35 cellular contexts compared by ENCODE assay signal in the genomic region with DNA sequence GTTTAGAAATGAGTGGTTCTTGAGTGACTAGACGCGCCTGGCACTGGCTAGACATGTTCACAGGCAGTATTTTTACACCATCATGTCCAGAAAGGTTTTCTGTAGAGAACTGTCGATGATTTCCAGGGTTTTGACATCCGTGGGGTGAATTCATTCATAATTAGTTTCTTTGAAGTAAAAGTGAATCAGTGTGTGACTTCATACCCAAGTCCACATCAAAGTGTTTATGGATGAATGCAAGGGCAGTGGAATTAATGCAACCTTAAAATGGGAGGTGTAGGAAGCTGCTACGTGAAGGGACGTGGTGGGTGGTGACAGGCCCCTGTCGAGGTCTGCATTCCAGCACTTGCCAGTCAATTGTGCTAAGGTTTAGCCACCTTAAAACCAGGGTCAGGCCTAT.
"Had no signal": no experiment of that assay in that cellular context is flagged by ENCODE, and none has a peak within 500 bp of the region (broad histone marks: within the 10 kb centered on the region; RNA-seq: fewer than 3 reads in every experiment).

No MANE protein-coding gene starts in this region.

- H3K27ac ChIP-seq: PC-9, RWPE1, VCaP had no signal

- H3K27me3 Mint-ChIP-seq: activated B cell treated with CpG ODN at 0.5 μM for 24 hours; activated CD4-positive, alpha-beta memory T cell treated with anti-CD3 and anti-CD28 coated beads for 36 hours; brain; central memory CD8-positive, alpha-beta T cell had no signal

- H3K4me3 ChIP-seq: MG63, PC-9 had no signal

- H3K4me2 ChIP-seq: PC-9 had no signal

- H3K36me3 ChIP-seq: MG63 had no signal

- H3K27me3 ChIP-seq: MG63 had no signal

- H3K9me3 ChIP-seq: MG63 had no signal

- DNase-seq: activated B cell treated with CpG ODN at 0.5 μM for 24 hours; activated CD4-positive, alpha-beta memory T cell treated with anti-CD3 and anti-CD28 coated beads for 36 hours; activated CD4-positive, alpha-beta T cell treated with anti-CD3 and anti-CD28 coated beads for 4 hours; activated CD4-positive, alpha-beta T cell treated with anti-CD3 and anti-CD28 coated beads, Interleukin-2, amount 50 U/mL, for 1 hour; activated CD4-positive, CD25-positive, alpha-beta regulatory T cell treated with anti-CD3 and anti-CD28 coated beads, Interleukin-2, amount 50 U/mL, for 72 hours; activated CD8-positive, alpha-beta memory T cell treated with anti-CD3 and anti-CD28 coated beads, Interleukin-2, amount 50 U/mL, for 4 hours; activated effector memory CD4-positive, alpha-beta T cell treated with Interleukin-2 at 50 U/mL for 16 hours; activated naive CD4-positive, alpha-beta T cell treated with anti-CD3 and anti-CD28 coated beads, Interleukin-2, amount 50 U/mL, for 16 hours; activated naive CD8-positive, alpha-beta T cell treated with anti-CD3 and anti-CD28 coated beads, Interleukin-2, amount 10 ng/mL, durations not matched to agents 7 days and 5 days; activated T-cell treated with anti-CD3 and anti-CD28 coated beads for 4 hours; activated T-cell treated with anti-CD3 and anti-CD28 coated beads, Interleukin-2, amount 50 U/mL, for 48 hours; amygdala; Kasumi-1; KG1; MG63; NCI-H1048; NCI-H1105 treated with DMSO at 0.1 percent for 48 hours; NCI-H1436; NCI-H1694; NCI-H1930; NCI-H345; NCI-H526; NCI-H748 treated with DMSO at 0.1 percent for 48 hours; NK-92 treated with Interleukin-12 subunit alpha and Interleukin-12 subunit beta, amount 100 ng/mL, for 24 hours; PC-9; SIG-M5; T-helper 1 cell; T-helper 2 cell; T-helper 9 cell had no signal

- H3K4me1 Mint-ChIP-seq: activated naive CD8-positive, alpha-beta T cell treated with anti-CD3 and anti-CD28 coated beads, Interleukin-2, amount 10 ng/mL, durations not matched to agents 7 days and 5 days; central memory CD8-positive, alpha-beta T cell had no signal

- H3K36me3 Mint-ChIP-seq: activated CD4-positive, alpha-beta memory T cell treated with anti-CD3 and anti-CD28 coated beads for 36 hours; activated naive CD8-positive, alpha-beta T cell treated with anti-CD3 and anti-CD28 coated beads, Interleukin-2, amount 10 ng/mL, durations not matched to agents 7 days and 5 days; brain had no signal

- ATAC-seq: Right ventricle myocardium inferior, SK-N-SH treated with all-trans-retinoic acid at 6 μM for 48 hours had no signal

- H3K9me3 Mint-ChIP-seq: activated B cell treated with CpG ODN at 0.5 μM for 24 hours; activated CD4-positive, alpha-beta memory T cell treated with anti-CD3 and anti-CD28 coated beads for 36 hours; central memory CD8-positive, alpha-beta T cell had no signal

- H2AFZ ChIP-seq: PC-9 had no signal

- H3K4me3 Mint-ChIP-seq: activated B cell treated with CpG ODN at 0.5 μM for 24 hours; activated CD4-positive, alpha-beta memory T cell treated with anti-CD3 and anti-CD28 coated beads for 36 hours; activated naive CD8-positive, alpha-beta T cell treated with anti-CD3 and anti-CD28 coated beads, Interleukin-2, amount 10 ng/mL, durations not matched to agents 7 days and 5 days; brain; central memory CD8-positive, alpha-beta T cell had no signal
